ENCODE assay signal across 34 cellular contexts in the genomic region with DNA sequence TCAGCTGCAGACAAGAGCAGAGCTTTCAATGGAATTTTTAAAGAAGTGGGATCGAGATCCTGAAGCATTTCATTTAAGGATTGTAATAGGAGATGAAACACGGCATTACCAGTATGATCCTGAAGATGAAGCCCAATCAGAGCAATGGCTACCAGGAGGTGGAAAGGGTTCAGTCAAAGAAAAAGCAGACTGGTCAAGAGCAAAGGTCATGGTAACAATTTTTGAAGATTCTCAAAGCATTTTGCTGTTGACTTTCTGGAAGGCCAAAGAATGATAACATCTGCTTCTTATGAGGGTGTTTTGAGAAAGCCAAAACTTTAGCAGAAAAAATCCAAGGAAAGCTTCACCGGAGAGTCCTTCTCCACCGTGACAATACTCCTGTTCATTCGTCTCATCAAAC.
"Had no signal": no experiment of that assay in that cellular context is flagged by ENCODE, and none has a peak within 500 bp of the region (broad histone marks: within the 10 kb centered on the region; RNA-seq: fewer than 3 reads in every experiment).

No MANE protein-coding gene starts in this region.

- H3K9me3 ChIP-seq: MG63 had no signal

- H3K4me2 ChIP-seq: PC-9 had no signal

- H3K27me3 ChIP-seq: brain microvascular endothelial cell, MG63 had no signal

- H3K27ac Mint-ChIP-seq: activated CD4-positive, alpha-beta T cell treated with anti-CD3 and anti-CD28 coated beads, Interleukin-2, amount 10 ng/mL, durations not matched to agents 24 days and 14 days; activated CD8-positive, alpha-beta T cell treated with anti-CD3 and anti-CD28 coated beads for 36 hours; activated naive CD8-positive, alpha-beta T cell treated with anti-CD3 and anti-CD28 coated beads for 36 hours; activated T-cell treated with anti-CD3 and anti-CD28 coated beads, Interleukin-2, amount 50 U/mL, for 72 hours; activated T-helper 17 cell treated with anti-CD3 and anti-CD28 coated beads, Interleukin-2, amount 50 U/mL, for 72 hours had no signal

- H2AFZ ChIP-seq: PC-9 had no signal

- H3K36me3 ChIP-seq: brain microvascular endothelial cell, MG63, WERI-Rb-1 had no signal

- H3K36me3 Mint-ChIP-seq: activated naive CD8-positive, alpha-beta T cell treated with anti-CD3 and anti-CD28 coated beads for 36 hours had no signal

- H3K27ac ChIP-seq: brain microvascular endothelial cell, PC-9, WERI-Rb-1 had no signal

- H3K4me3 Mint-ChIP-seq: activated CD4-positive, alpha-beta T cell treated with anti-CD3 and anti-CD28 coated beads, Interleukin-2, amount 10 ng/mL, durations not matched to agents 24 days and 14 days; activated CD8-positive, alpha-beta T cell treated with anti-CD3 and anti-CD28 coated beads for 36 hours; activated naive CD8-positive, alpha-beta T cell treated with anti-CD3 and anti-CD28 coated beads for 36 hours; activated T-cell treated with anti-CD3 and anti-CD28 coated beads, Interleukin-2, amount 50 U/mL, for 72 hours; activated T-helper 17 cell treated with anti-CD3 and anti-CD28 coated beads, Interleukin-2, amount 50 U/mL, for 72 hours had no signal

- H3K9me3 Mint-ChIP-seq: activated CD4-positive, alpha-beta T cell treated with anti-CD3 and anti-CD28 coated beads, Interleukin-2, amount 10 ng/mL, durations not matched to agents 24 days and 14 days; activated CD8-positive, alpha-beta T cell treated with anti-CD3 and anti-CD28 coated beads for 36 hours; activated naive CD8-positive, alpha-beta T cell treated with anti-CD3 and anti-CD28 coated beads for 36 hours; activated T-cell treated with anti-CD3 and anti-CD28 coated beads, Interleukin-2, amount 50 U/mL, for 72 hours; activated T-helper 17 cell treated with anti-CD3 and anti-CD28 coated beads, Interleukin-2, amount 50 U/mL, for 72 hours had no signal

- H3K27me3 Mint-ChIP-seq: activated CD4-positive, alpha-beta T cell treated with anti-CD3 and anti-CD28 coated beads, Interleukin-2, amount 10 ng/mL, durations not matched to agents 24 days and 14 days; activated CD8-positive, alpha-beta T cell treated with anti-CD3 and anti-CD28 coated beads for 36 hours; activated naive CD8-positive, alpha-beta T cell treated with anti-CD3 and anti-CD28 coated beads for 36 hours; activated T-helper 17 cell treated with anti-CD3 and anti-CD28 coated beads, Interleukin-2, amount 50 U/mL, for 72 hours had no signal

- DNase-seq: activated CD4-positive, alpha-beta T cell treated with anti-CD3 and anti-CD28 coated beads for 1 hour; activated CD4-positive, alpha-beta T cell treated with anti-CD3 and anti-CD28 coated beads, Interleukin-2, amount 10 ng/mL, durations not matched to agents 24 days and 14 days; activated CD4-positive, alpha-beta T cell treated with anti-CD3 and anti-CD28 coated beads, Interleukin-2, amount 50 U/mL, for 4 hours; activated CD4-positive, CD25-positive, alpha-beta regulatory T cell; activated CD8-positive, alpha-beta T cell treated with anti-CD3 and anti-CD28 coated beads for 36 hours; activated effector memory CD4-positive, alpha-beta T cell treated with anti-CD3 and anti-CD28 coated beads, Interleukin-2, amount 50 U/mL, for 16 hours; activated naive CD4-positive, alpha-beta T cell; activated naive CD4-positive, alpha-beta T cell treated with anti-CD3 and anti-CD28 coated beads, Interleukin-2, amount 50 U/mL, for 16 hours; activated naive CD8-positive, alpha-beta T cell treated with anti-CD3 and anti-CD28 coated beads for 36 hours; activated T-cell treated with anti-CD3 and anti-CD28 coated beads, Interleukin-2, amount 50 U/mL, for 1 hour; activated T-cell treated with anti-CD3 and anti-CD28 coated beads, Interleukin-2, amount 50 U/mL, for 72 hours; amniotic stem cell; aorta; brain microvascular endothelial cell; central memory CD4-positive, alpha-beta T cell; Kasumi-1; KG1; MG63; NCI-H1092; NCI-H1436 treated with DMSO at 0.1 percent for 48 hours; NCI-H1694 treated with DMSO at 0.1 percent for 48 hours; NCI-H2029; NCI-H2171; NCI-H510A; NCI-H526; NCI-H748 treated with DMSO at 0.1 percent for 48 hours; PC-9; Right ventricle myocardium superior; SW 1271; T-helper 1 cell; T-helper 2 cell; T-helper 9 cell; WERI-Rb-1 had no signal

- H3K4me3 ChIP-seq: MG63, PC-9 had no signal

- ATAC-seq: activated CD8-positive, alpha-beta T cell treated with anti-CD3 and anti-CD28 coated beads for 36 hours; activated T-cell treated with anti-CD3 and anti-CD28 coated beads, Interleukin-2, amount 50 U/mL, for 72 hours; activated T-helper 17 cell treated with anti-CD3 and anti-CD28 coated beads, Interleukin-2, amount 50 U/mL, for 72 hours had no signal
